Comparison of ENCODE assay signal across 26 cellular contexts in genomic region chr20:19956976-19957375, GRCh38.
"Had no signal": no experiment of that assay in that cellular context is flagged by ENCODE, and none has a peak within 500 bp of the region (broad histone marks: within the 10 kb centered on the region; RNA-seq: fewer than 3 reads in every experiment).

No MANE protein-coding gene starts in this region.

- DNase-seq: cerebellar nuclear complex; cortex of kidney; effector memory CD8-positive, alpha-beta T cell; foreskin keratinocyte; glutamatergic neuron; heart right ventricle; hippocampal formation; left cardiac atrium; left lung; mesendoderm; midbrain; naive thymus-derived CD4-positive, alpha-beta T cell; nucleus accumbens; small intestine; stimulated activated CD4-positive, alpha-beta T cell treated with anti-CD3 and anti-CD28 coated beads, Interleukin-15, amount 100 ng/mL, for 24 hours; stimulated activated CD4-positive, alpha-beta T cell treated with anti-CD3 and anti-CD28 coated beads, Interleukin-2, amount 100 ng/mL, for 48 hours; stimulated activated naive B cell treated with anti-CD40 and anti-IgM and Interleukin-4, amounts not matched to agents 10 μg/mL and 1 μg/mL and 100 μg/mL, for 72 hours; stimulated activated naive CD8-positive, alpha-beta T cell treated with anti-CD3 and anti-CD28 coated beads, Interleukin-15, amount 100 ng/mL, for 72 hours had no signal

- H3K27me3 ChIP-seq: foreskin keratinocyte, gastroesophageal sphincter, heart right ventricle, left lung, neural progenitor cell, right atrium auricular region, tibial artery had no signal

- H3K9me3 Mint-ChIP-seq: effector memory CD8-positive, alpha-beta T cell; nephron; neural progenitor cell; stimulated activated naive CD8-positive, alpha-beta T cell treated with anti-CD3 and anti-CD28 coated beads, Interleukin-15, amount 100 ng/mL, for 72 hours; type B pancreatic cell had no signal

- H3K4me3 ChIP-seq: gastroesophageal sphincter, heart right ventricle, left lung, neural progenitor cell, prostate gland, right atrium auricular region, tibial artery had no signal

- H3K9me3 ChIP-seq: gastroesophageal sphincter, heart right ventricle, left lung, prostate gland, right atrium auricular region, tibial artery had no signal

- H3K36me3 Mint-ChIP-seq: naive thymus-derived CD4-positive, alpha-beta T cell had no signal

- H3K27me3 Mint-ChIP-seq: type B pancreatic cell had no signal

- ATAC-seq: effector memory CD8-positive, alpha-beta T cell; esophagus mucosa; gastroesophageal sphincter; heart right ventricle; left cardiac atrium; left lung; naive thymus-derived CD4-positive, alpha-beta T cell; stimulated activated naive B cell treated with anti-CD40 and anti-IgM and Interleukin-4, amounts not matched to agents 10 μg/mL and 1 μg/mL and 100 μg/mL, for 72 hours; stimulated activated naive CD8-positive, alpha-beta T cell treated with anti-CD3 and anti-CD28 coated beads, Interleukin-15, amount 100 ng/mL, for 72 hours had no signal

- H3K4me3 Mint-ChIP-seq: effector memory CD8-positive, alpha-beta T cell; naive thymus-derived CD4-positive, alpha-beta T cell; nephron; neural progenitor cell; stimulated activated naive B cell treated with anti-CD40 and anti-IgM and Interleukin-4, amounts not matched to agents 10 μg/mL and 1 μg/mL and 100 μg/mL, for 72 hours; stimulated activated naive CD8-positive, alpha-beta T cell treated with anti-CD3 and anti-CD28 coated beads, Interleukin-15, amount 100 ng/mL, for 72 hours; type B pancreatic cell had no signal

- H3K27ac ChIP-seq: foreskin keratinocyte, gastroesophageal sphincter, heart right ventricle, left lung, neural progenitor cell, prostate gland, right atrium auricular region, tibial artery had no signal

- H3K4me1 Mint-ChIP-seq: nephron; stimulated activated naive CD8-positive, alpha-beta T cell treated with anti-CD3 and anti-CD28 coated beads, Interleukin-15, amount 100 ng/mL, for 72 hours had no signal

- H3K36me3 ChIP-seq: neural progenitor cell, prostate gland had no signal

- H3K4me1 ChIP-seq: neural progenitor cell, right atrium auricular region, tibial artery had no signal

- H3K27ac Mint-ChIP-seq: effector memory CD8-positive, alpha-beta T cell; naive thymus-derived CD4-positive, alpha-beta T cell; nephron; neural progenitor cell; stimulated activated naive B cell treated with anti-CD40 and anti-IgM and Interleukin-4, amounts not matched to agents 10 μg/mL and 1 μg/mL and 100 μg/mL, for 72 hours; stimulated activated naive CD8-positive, alpha-beta T cell treated with anti-CD3 and anti-CD28 coated beads, Interleukin-15, amount 100 ng/mL, for 72 hours; type B pancreatic cell had no signal
